In genomic region chr1:48526045-48526714, GRCh38 we compare ENCODE assay signal across 11 cellular contexts. TPM values are rescaled to one million over a fixed set of nuclear protein-coding genes. Genes with fewer than 3 reads are reported as not detected.
DNase-seq lines count a peak whose midpoint lies in the region; FAIRE-seq and TF ChIP-seq lines count a peak whose summit lies in the region.
"Had no signal": no experiment of that assay in that cellular context is flagged by ENCODE, and none has a peak within 500 bp of the region (broad histone marks: within the 10 kb centered on the region; RNA-seq: fewer than 3 reads in every experiment).

No MANE protein-coding gene starts in this region.

- H3K4me1 ChIP-seq in mammary epithelial cell (ENCODE audit: insufficient read depth, low read length) = no peaks in the 10 kb centered on the region

- no peak overlapping the region for H3K4me2 ChIP-seq in mammary epithelial cell (ENCODE audit: insufficient read depth, low read depth, low read length)

- no peaks in the 10 kb centered on the region for H3K9me3 Mint-ChIP-seq in MCF 10A (ENCODE audit: unreplicated experiment)

- H3K27ac Mint-ChIP-seq in MCF 10A (ENCODE audit: low read depth, unreplicated experiment) = no peak overlapping the region
- H3K27ac Mint-ChIP-seq: activated CD4-positive, alpha-beta T cell treated with anti-CD3 and anti-CD28 coated beads for 36 hours had no signal

- POLR2A ChIA-PET in MCF 10A (lab: Yijun Ruan, JAX) = interaction anchor here (0.7 kb wide), 1 partner anchor 54 kb away, joined by 3 read pairs; the partner anchor contains the start of gene SPATA6

- no peak overlapping the region for H3K4me3 Mint-ChIP-seq in MCF 10A (ENCODE audit: unreplicated experiment)
- H3K4me3 Mint-ChIP-seq: activated CD4-positive, alpha-beta T cell treated with anti-CD3 and anti-CD28 coated beads for 36 hours had no signal

- H3K36me3 Mint-ChIP-seq in MCF 10A (ENCODE audit: insufficient read depth, unreplicated experiment) = no peaks in the 10 kb centered on the region

- H2AFZ ChIP-seq in mammary epithelial cell (ENCODE audit: low read depth, low read length) = no peak overlapping the region

- H3K4me3 ChIP-seq in mammary epithelial cell (replicated peaks in 1 of 3; ENCODE audit: insufficient read depth in 1 of 3, low read depth in 2 of 3, low read length in 3 of 3) = no peak overlapping the region
- H3K4me3 ChIP-seq in SK-N-MC = peak overlapping the region; percentile 24; the same call in 1 of the 2 replicates

- no peaks in the 10 kb centered on the region for H4K20me1 ChIP-seq in mammary epithelial cell (ENCODE audit: insufficient read depth, low read length)

- 82% methylated on average over 4 of the region's 4 CpGs for WGBS in mammary epithelial cell (ENCODE audit: low coverage, missing lambda C conversion rate)

- H3K9ac ChIP-seq in mammary epithelial cell (ENCODE audit: insufficient read depth, low read length) = no peak overlapping the region
- no peak overlapping the region for H3K9ac ChIP-seq in SK-N-MC (ENCODE audit: insufficient read length)

- TF ChIP-seq CTCF in MCF 10A (IDR thresholded peaks at IDR 0.05; ENCODE audit: unreplicated experiment) = no peak
- no peak for TF ChIP-seq CTCF in mammary epithelial cell (conservative IDR thresholded peaks at IDR 0.05 in 1 of 2, IDR thresholded peaks at IDR 0.05 in 1 of 2; ENCODE audit: extremely low read depth in 1 of 2, insufficient read depth in 1 of 2, low read depth in 1 of 2, low read length in 2 of 2)

- H3K9me3 ChIP-seq in mammary epithelial cell (replicated peaks; ENCODE audit: insufficient read depth, low read length) = no peaks in the 10 kb centered on the region
- H3K9me3 ChIP-seq in SK-N-MC (ENCODE audit: low read depth, low read length) = no peaks in the 10 kb centered on the region

- intact Hi-C loops in MCF 10A (cut with micrococcal nuclease) = no loop called here
- intact Hi-C loops in mammary epithelial cell (cut with micrococcal nuclease) = no loop called here

- no peaks in the 10 kb centered on the region for H3K36me3 ChIP-seq in mammary epithelial cell (ENCODE audit: insufficient read depth, low read length)
- H3K36me3 ChIP-seq in SK-N-MC (ENCODE audit: insufficient read depth, low read length) = no peaks in the 10 kb centered on the region

- CTCF ChIA-PET in MCF 10A (lab: Yijun Ruan, JAX) = interaction anchor here (0.6 to 1.3 kb wide), 2 partner anchors 28 to 288 kb away, joined by 3 to 5 read pairs; no protein-coding TSS in a partner anchor
- CTCF ChIA-PET in mammary epithelial cell (lab: Charles Lee; ENCODE audit: low non-redundant PET) = no interaction called here

- peak; percentile 31 for DNase-seq in MCF 10A (ENCODE audit: unreplicated experiment)
- DNase-seq in mammary epithelial cell = no peak
- DNase-seq in SK-N-MC (ENCODE audit: low read depth, low spot score) = no peak
- peak; percentile 66 to 76 for DNase-seq in hippocampal formation (lab: John Stamatoyannopoulos, UW)
- peak; percentile 30 for DNase-seq in urothelium cell line (ENCODE audit: low spot score)
- no peak for DNase-seq in activated CD4-positive, alpha-beta T cell treated with anti-CD3 and anti-CD28 coated beads for 4 hours
- no peak for DNase-seq in foreskin melanocyte
- DNase-seq in A172 (ENCODE audit: low spot score) = no peak
- DNase-seq: activated CD4-positive, alpha-beta T cell treated with anti-CD3 and anti-CD28 coated beads for 36 hours; NCI-H526 had no signal

- H3K27me3 Mint-ChIP-seq in MCF 10A (ENCODE audit: insufficient read depth, unreplicated experiment) = peaks cover 28% of the 10 kb centered on the region

- dilution Hi-C loops in mammary epithelial cell (cut with HindIII; ENCODE audit: low sequenced_read_pairs) = no loop called here

- FAIRE-seq in urothelium cell line (lab: Jason Lieb, UNC) = peak; percentile 87
- FAIRE-seq: GM18507 had no signal

- no peaks in the 10 kb centered on the region for H3K79me2 ChIP-seq in mammary epithelial cell (ENCODE audit: insufficient read depth, low read length)

- peaks cover 2% of the 10 kb centered on the region for H3K27me3 ChIP-seq in mammary epithelial cell (ENCODE audit: insufficient read depth, low read length)

- in situ Hi-C loops in mammary epithelial cell (cut with MboI; ENCODE audit: low sequenced_read_pairs in 2 of 2) = no loop called here

- H3K4me1 Mint-ChIP-seq in MCF 10A (ENCODE audit: insufficient read depth, unreplicated experiment) = peaks cover 20% of the 10 kb centered on the region
- H3K4me1 Mint-ChIP-seq: activated CD4-positive, alpha-beta T cell treated with anti-CD3 and anti-CD28 coated beads for 36 hours had no signal

- BruUV-seq in MCF 10A (replicated peaks; lab: Mats Ljungman, UMichigan) (no TSS peak), mammary epithelial cell (replicated peaks; lab: Mats Ljungman, UMichigan) (no TSS peak)

- H3K27ac ChIP-seq in mammary epithelial cell (ENCODE audit: insufficient read depth, low read depth, low read length) = no peak overlapping the region
- peak overlapping the region; percentile 10; the same call in 1 of the 2 replicates for H3K27ac ChIP-seq in SK-N-MC

RNA-seq across cellular contexts. Expression of gene SPATA6, which starts 54.2 kb away (rescaled TPM):
- total RNA-seq in MCF 10A (2022) (4.2 and 6.9 TPM in 2 replicates), mammary epithelial cell (1 to 10 TPM; 5.2 to 8.0 TPM)
- polyA plus RNA-seq in mammary epithelial cell = 1.3 TPM
- polyA minus RNA-seq in mammary epithelial cell = 1.4 TPM
- total RNA-seq in A172 (2014; rRNA removed; shearing (Covaris generic)) = 0.55 and 1.2 TPM in 2 replicates

Comparison
In these comparisons a context has a peak if more than half of its experiments do, and no peak if none do; other contexts are left out.
1. DNase-seq: peak in MCF 10A (single experiment), hippocampal formation (2 of 2) and urothelium cell line (single experiment); none in mammary epithelial cell (single experiment), SK-N-MC (single experiment), activated CD4-positive, alpha-beta T cell treated with anti-CD3 and anti-CD28 coated beads for 4 hours (0 of 2), foreskin melanocyte (single experiment) and A172 (single experiment).